ENCODE assay signal across 17 cellular contexts in the genomic region with DNA sequence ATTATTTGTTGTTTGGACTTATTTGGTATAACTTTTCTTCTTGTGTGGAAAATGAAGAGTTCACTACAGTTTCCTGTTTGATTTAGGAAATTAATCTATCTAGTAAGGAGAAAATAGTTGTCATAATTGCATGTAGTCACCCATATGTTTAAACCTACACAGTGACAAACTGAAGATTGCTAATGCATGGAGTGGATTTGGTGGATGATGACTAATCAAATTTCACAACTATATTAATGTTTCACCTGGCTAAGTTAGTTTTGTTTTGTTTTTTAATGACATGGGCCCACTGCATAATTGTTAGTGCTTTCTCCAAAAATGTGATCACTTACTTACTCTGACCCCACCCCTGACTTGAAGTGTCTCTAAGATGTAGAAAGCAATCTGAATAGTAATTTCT.
"Had no signal": no experiment of that assay in that cellular context is flagged by ENCODE, and none has a peak within 500 bp of the region (broad histone marks: within the 10 kb centered on the region; RNA-seq: fewer than 3 reads in every experiment).

No MANE protein-coding gene starts in this region.

- H3K4me1 ChIP-seq: transverse colon had no signal

- H3K27me3 Mint-ChIP-seq: progenitor cell of endocrine pancreas had no signal

- H3K27ac Mint-ChIP-seq: endodermal cell, nephron, progenitor cell of endocrine pancreas had no signal

- FAIRE-seq: small intestine had no signal

- H3K4me1 Mint-ChIP-seq: endodermal cell, nephron had no signal

- H3K4me3 ChIP-seq: transverse colon had no signal

- H3K9me3 ChIP-seq: transverse colon had no signal

- H3K9me3 Mint-ChIP-seq: endodermal cell, nephron had no signal

- ATAC-seq: activated CD4-positive, CD25-positive, alpha-beta regulatory T cell treated with anti-CD3 and anti-CD28 coated beads, Interleukin-2, amount 50 U/mL, for 24 hours; right cardiac atrium; stimulated activated naive CD8-positive, alpha-beta T cell treated with anti-CD3 and anti-CD28 coated beads, Interleukin-15, Interleukin-2, amounts not matched to agents 100 U/mL and 50 U/mL, for 24 hours had no signal

- DNase-seq: activated naive CD4-positive, alpha-beta T cell; aorta; endodermal cell; erythroblast; hippocampal formation; kidney glomerular epithelial cell; occipital lobe; right cardiac atrium; small intestine; stimulated activated CD4-positive, alpha-beta T cell treated with anti-CD3 and anti-CD28 coated beads, Interleukin-4, amount 100 ng/mL, for 4 hours; stimulated activated CD8-positive, alpha-beta memory T cell treated with anti-CD3 and anti-CD28 coated beads, Interleukin-4, amount 100 ng/mL, for 48 hours; stimulated activated naive CD8-positive, alpha-beta T cell treated with anti-CD3 and anti-CD28 coated beads, Interleukin-15, Interleukin-2, amounts not matched to agents 100 U/mL and 50 U/mL, for 24 hours; SW 1271; transverse colon had no signal

- H3K4me3 Mint-ChIP-seq: endodermal cell, nephron had no signal

- H3K27ac ChIP-seq: transverse colon had no signal

- H3K27me3 ChIP-seq: transverse colon had no signal

- H3K36me3 ChIP-seq: transverse colon had no signal
